ENCODE assay signal across 14 cellular contexts in the genomic region with DNA sequence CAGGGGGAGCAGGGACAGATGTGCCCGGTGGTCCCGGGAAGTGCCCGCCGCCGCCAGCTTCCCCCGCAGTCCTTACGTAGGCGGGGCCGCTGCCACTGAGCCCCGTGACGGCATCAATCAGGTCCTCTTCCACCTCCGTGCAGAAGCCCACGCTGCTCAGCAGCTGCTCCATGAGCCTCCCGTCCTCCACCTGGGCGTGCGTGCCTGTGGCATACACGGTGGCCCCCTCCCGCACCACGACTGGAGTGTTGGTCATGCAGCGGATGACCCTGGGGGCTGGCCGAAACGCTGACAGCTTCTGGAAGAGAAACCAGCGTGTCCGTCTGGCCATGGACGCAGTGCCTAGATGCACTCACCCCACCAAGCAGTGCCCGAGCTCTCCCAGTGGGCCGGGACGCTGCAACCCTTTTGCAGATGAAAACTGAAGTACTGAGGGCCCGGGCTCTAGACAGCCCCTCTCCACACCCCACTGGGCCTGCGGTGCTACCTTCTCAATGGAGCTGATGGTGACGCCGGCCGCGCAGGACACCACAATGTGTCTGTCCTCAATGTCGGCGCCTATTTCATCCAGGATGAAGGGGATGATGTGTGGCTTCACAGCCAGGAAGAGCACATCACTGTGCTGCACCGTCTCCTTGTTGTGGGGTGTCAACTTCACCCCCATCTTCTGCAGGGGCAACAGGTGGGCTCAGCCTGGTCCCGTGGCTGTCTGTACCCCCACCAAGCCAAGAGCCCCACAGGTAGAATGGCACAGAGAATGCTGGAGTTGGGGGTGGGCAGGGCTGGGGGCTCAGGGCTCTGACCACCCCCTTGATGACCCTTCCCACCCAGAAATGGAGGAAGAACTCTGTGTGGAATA. TPM values are rescaled to one million over a fixed set of nuclear protein-coding genes. Genes with fewer than 3 reads are reported as not detected.
DNase-seq lines count a peak whose midpoint lies in the region; ATAC-seq, FAIRE-seq and TF ChIP-seq lines count a peak whose summit lies in the region.
"Had no signal": no experiment of that assay in that cellular context is flagged by ENCODE, and none has a peak within 500 bp of the region (broad histone marks: within the 10 kb centered on the region; RNA-seq: fewer than 3 reads in every experiment).

No MANE protein-coding gene starts in this region.

- H3K27me3 ChIP-seq in SU-DHL-6 (ENCODE audit: low read length), result no peaks in the 10 kb centered on the region
- no peaks in the 10 kb centered on the region for H3K27me3 ChIP-seq in hepatocyte
- H3K27me3 ChIP-seq in foreskin keratinocyte, result no peaks in the 10 kb centered on the region

- H3K9me3 ChIP-seq in SU-DHL-6 (ENCODE audit: insufficient read depth, low read length) (no peaks in the 10 kb centered on the region), hepatocyte (ENCODE audit: low read depth) (no peaks in the 10 kb centered on the region)
- H3K9me3 ChIP-seq: heart left ventricle had no signal

- peaks cover 12% of the 10 kb centered on the region for H3K79me2 ChIP-seq in SU-DHL-6 (ENCODE audit: insufficient read depth, low read length)
- H3K79me2 ChIP-seq in hepatocyte, result peaks cover 15% of the 10 kb centered on the region

- intact Hi-C loops in Right ventricle myocardium inferior (cut with DNase I) (no loop called here), left cardiac atrium (cut with DNase I) (no loop called here)

- H4K20me1 ChIP-seq in SU-DHL-6 (ENCODE audit: low read depth, low read length) (no peaks in the 10 kb centered on the region), hepatocyte (ENCODE audit: insufficient read depth, poor library complexity, severe bottlenecking) (no peaks in the 10 kb centered on the region)

- no peaks in the 10 kb centered on the region for H3K9me2 ChIP-seq in SU-DHL-6 (replicated peaks; ENCODE audit: insufficient read depth, low read length)
- H3K9me2 ChIP-seq in hepatocyte (replicated peaks; ENCODE audit: insufficient read depth), result no peaks in the 10 kb centered on the region

- H3K9ac ChIP-seq in SU-DHL-6 (ENCODE audit: low read length), result peak overlapping the region; percentile 73

- ATAC-seq in Right ventricle myocardium inferior, result no peak
- ATAC-seq in left cardiac atrium, result no peak
- no peak for ATAC-seq in esophagus mucosa
- ATAC-seq in foreskin keratinocyte, result no peak
- ATAC-seq in HG02938 (IDR thresholded peaks at IDR 0.05; ENCODE audit: unreplicated experiment), result no peak
- ATAC-seq: heart left ventricle, right cardiac atrium had no signal

- H3F3A ChIP-seq in SU-DHL-6 (ENCODE audit: insufficient read depth), result peaks cover 40% of the 10 kb centered on the region

- H3K36me3 ChIP-seq in SU-DHL-6 (ENCODE audit: low read length) (no peaks in the 10 kb centered on the region), hepatocyte (replicated peaks; ENCODE audit: insufficient read depth, low read depth) (no peaks in the 10 kb centered on the region)
- H3K36me3 ChIP-seq: heart left ventricle had no signal

- DNase-seq in Right ventricle myocardium inferior (ENCODE audit: missing footprints) (peak; percentile 67), left cardiac atrium (no peak), hepatocyte (ENCODE audit: low spot score) (no peak), urothelium cell line (ENCODE audit: low spot score) (no peak), foreskin keratinocyte (no peak)
- DNase-seq: MM.1S; NK-92 treated with Interleukin-12 subunit alpha and Interleukin-12 subunit beta, amount 100 ng/mL, for 24 hours; stimulated activated CD4-positive, alpha-beta T cell treated with anti-CD3 and anti-CD28 coated beads, Interleukin-4, amount 100 ng/mL, for 1 hour had no signal

- TF ChIP-seq CTCF in SU-DHL-6 (IDR thresholded peaks at IDR 0.05; ENCODE audit: insufficient read depth, low read length, poor library complexity, severe bottlenecking) (no peak), hepatocyte (IDR thresholded peaks at IDR 0.05; ENCODE audit: poor library complexity) (no peak), foreskin keratinocyte (conservative IDR thresholded peaks at IDR 0.05) (no peak)

- peaks cover 7% of the 10 kb centered on the region for H3K4me1 ChIP-seq in hepatocyte (ENCODE audit: insufficient read depth)
- no peaks in the 10 kb centered on the region for H3K4me1 ChIP-seq in foreskin keratinocyte

- H3K4me3 ChIP-seq in SU-DHL-6 (ENCODE audit: insufficient read depth, low read length, poor library complexity, severe bottlenecking), result no peak overlapping the region
- no peak overlapping the region for H3K4me3 ChIP-seq in hepatocyte
- H3K4me3 ChIP-seq: heart left ventricle had no signal

- WGBS in hepatocyte (ENCODE audit: low lambda C conversion rate, missing lambda C conversion rate), result 96% methylated on average over 32 of the region's 38 CpGs

- H3K27ac ChIP-seq in SU-DHL-6 (ENCODE audit: low read depth, low read length), result peak overlapping the region; percentile 79; the same call in 1 of the 2 replicates
- no peak overlapping the region for H3K27ac ChIP-seq in hepatocyte
- no peak overlapping the region for H3K27ac ChIP-seq in foreskin keratinocyte
- H3K27ac ChIP-seq: heart left ventricle had no signal

- no peak overlapping the region for H2AFZ ChIP-seq in SU-DHL-6 (ENCODE audit: low read depth, low read length, severe bottlenecking)
- H2AFZ ChIP-seq in hepatocyte, result no peak overlapping the region

- FAIRE-seq in urothelium cell line (lab: Jason Lieb, UNC), result peak; percentile 61
- FAIRE-seq: GM12892 had no signal

- H3K4me2 ChIP-seq in SU-DHL-6 (ENCODE audit: low read depth, low read length, poor library complexity, severe bottlenecking), result peak overlapping the region; percentile 55
- H3K4me2 ChIP-seq in hepatocyte, result peak overlapping the region; percentile 97

RNA-seq across cellular contexts. Expression of a gene that starts 2.0 kb away (rescaled TPM):
- total RNA-seq in Right ventricle myocardium inferior (6.2 TPM), left cardiac atrium (10 to 100 TPM in 1 of 2 donors, 1 to 10 TPM in 1; 9.6 to 10.5 TPM), hepatocyte (109 and 113 TPM in 2 replicates), esophagus mucosa (28.9 TPM), foreskin keratinocyte (65.6 and 103 TPM in 2 replicates)
- polyA plus RNA-seq in hepatocyte (149 and 162 TPM in 2 replicates), foreskin keratinocyte (85.0 and 130 TPM in 2 replicates)

RNA-seq across cellular contexts. Expression of a gene that starts 7.5 kb away (rescaled TPM):
- total RNA-seq in Right ventricle myocardium inferior, result 26.2 TPM
- 10 to 100 TPM; 20.9 to 25.1 TPM for total RNA-seq in left cardiac atrium
- 18.1 and 21.3 TPM in 2 replicates for total RNA-seq in hepatocyte
- polyA plus RNA-seq in hepatocyte, result 28.5 and 37.4 TPM in 2 replicates
- 12.3 TPM for total RNA-seq in esophagus mucosa
- total RNA-seq in foreskin keratinocyte, result 13.3 and 13.5 TPM in 2 replicates
- polyA plus RNA-seq in foreskin keratinocyte, result 7.2 and 8.6 TPM in 2 replicates

RNA-seq across cellular contexts. Expression of a gene that starts 12.0 kb away (rescaled TPM):
- 3.7 TPM for total RNA-seq in Right ventricle myocardium inferior
- total RNA-seq in left cardiac atrium, result under 1 TPM in 1 of 2 donors, not detected in 1; 0.50 TPM
- not detected in 2 replicates for total RNA-seq in hepatocyte
- 0.06 TPM in 2 replicates for polyA plus RNA-seq in hepatocyte
- total RNA-seq in esophagus mucosa, result not detected
- total RNA-seq in foreskin keratinocyte, result not detected in 2 replicates
- polyA plus RNA-seq in foreskin keratinocyte, result not detected in 2 replicates

RNA-seq across cellular contexts. Expression of a gene that starts 17.1 kb away (rescaled TPM):
- 6.2 TPM for total RNA-seq in Right ventricle myocardium inferior
- total RNA-seq in left cardiac atrium, result 1 to 10 TPM; 8.9 to 9.2 TPM
- total RNA-seq in hepatocyte, result 16.5 and 18.6 TPM in 2 replicates
- polyA plus RNA-seq in hepatocyte, result 35.2 and 36.0 TPM in 2 replicates
- 46.2 TPM for total RNA-seq in esophagus mucosa
- 13.8 and 15.0 TPM in 2 replicates for total RNA-seq in foreskin keratinocyte
- 17.8 and 19.5 TPM in 2 replicates for polyA plus RNA-seq in foreskin keratinocyte

RNA-seq across cellular contexts. Expression of a gene that starts 23.9 kb away (rescaled TPM):
- total RNA-seq in Right ventricle myocardium inferior, result 31.0 TPM
- 10 to 100 TPM; 21.8 to 22.2 TPM for total RNA-seq in left cardiac atrium
- 81.1 and 84.7 TPM in 2 replicates for total RNA-seq in hepatocyte
- 124 and 126 TPM in 2 replicates for polyA plus RNA-seq in hepatocyte
- total RNA-seq in esophagus mucosa, result 36.7 TPM
- total RNA-seq in foreskin keratinocyte, result 56.8 and 66.6 TPM in 2 replicates
- 64.0 and 77.0 TPM in 2 replicates for polyA plus RNA-seq in foreskin keratinocyte
